ENCODE assay signal across 8 cellular contexts in genomic region chr6:134063966-134064445, GRCh38. TPM values are rescaled to one million over a fixed set of nuclear protein-coding genes. Genes with fewer than 3 reads are reported as not detected.
DNase-seq lines count a peak whose midpoint lies in the region; ATAC-seq and TF ChIP-seq lines count a peak whose summit lies in the region.

No MANE protein-coding gene starts in this region.

- H3K4me3 Mint-ChIP-seq in activated B cell treated with CpG ODN at 0.5 μM for 24 hours, result no peak overlapping the region

- peak; percentile 94 for TF ChIP-seq CTCF in BE2C (IDR thresholded peaks at IDR 0.05; ENCODE audit: low read depth, low read length)
- TF ChIP-seq CTCF in activated B cell treated with CpG ODN at 0.5 μM for 24 hours (IDR thresholded peaks at IDR 0.05), result peak; percentile 16
- TF ChIP-seq CTCF in left lung (IDR thresholded peaks at IDR 0.05), result peak; percentile 68 to 78

- no peaks in the 10 kb centered on the region for H3K27me3 ChIP-seq in BE2C
- no peaks in the 10 kb centered on the region for H3K27me3 ChIP-seq in left lung

- H3K36me3 Mint-ChIP-seq in activated B cell treated with CpG ODN at 0.5 μM for 24 hours (ENCODE audit: low read depth), result no peaks in the 10 kb centered on the region

- no peak overlapping the region for H3K27ac ChIP-seq in left lung

- ATAC-seq in GM19025 (IDR thresholded peaks at IDR 0.05; ENCODE audit: low read depth, unreplicated experiment) (peak; percentile 89), HG03108 (IDR thresholded peaks at IDR 0.05; ENCODE audit: unreplicated experiment) (peak; percentile 83), activated B cell treated with CpG ODN at 0.5 μM for 24 hours (ENCODE audit: low read depth) (peak; percentile 94), left lung (peak; percentile 98)

- H3K4me1 Mint-ChIP-seq in activated B cell treated with CpG ODN at 0.5 μM for 24 hours, result peaks cover 2% of the 10 kb centered on the region

- no peaks in the 10 kb centered on the region for H3K9me3 Mint-ChIP-seq in activated B cell treated with CpG ODN at 0.5 μM for 24 hours

- H3K36me3 ChIP-seq in BE2C (no peaks in the 10 kb centered on the region), left lung (no peaks in the 10 kb centered on the region)

- H3K4me1 ChIP-seq in BE2C (no peaks in the 10 kb centered on the region), left lung (peaks cover 3 to 4% of the 10 kb centered on the region in 2 donors)

- H3K4me3 ChIP-seq in BE2C (ENCODE audit: low read depth, low read length) (peak overlapping the region; percentile 29), left lung (no peak overlapping the region)

- POLR2A ChIA-PET in activated B cell treated with CpG ODN at 0.5 μM for 24 hours (lab: Charles Lee), result interaction anchor here (0.6 kb wide), 2 partner anchors 143 to 1810 kb away, joined by 3 to 7 read pairs; no protein-coding TSS in a partner anchor

- DNase-seq in BE2C (peak; percentile 54), NCI-H2227 treated with DMSO at 0.1 percent for 48 hours (lab: John Stamatoyannopoulos, UW) (peak; percentile 8), activated B cell treated with CpG ODN at 0.5 μM for 24 hours (no peak), cerebellar nuclear complex (lab: John Stamatoyannopoulos, UW) (peak; percentile 10 to 54), left lung (no peak)
- peak; percentile 27 for DNase-seq in stimulated activated CD8-positive, alpha-beta memory T cell treated with anti-CD3 and anti-CD28 coated beads, Interleukin-12 subunit alpha, Interleukin-12 subunit beta, amount 100 ng/mL, for 1 hour (ENCODE audit: low read depth)

- H3K27me3 Mint-ChIP-seq in activated B cell treated with CpG ODN at 0.5 μM for 24 hours, result peaks cover 3% of the 10 kb centered on the region

- no peaks in the 10 kb centered on the region for H3K9me3 ChIP-seq in BE2C
- H3K9me3 ChIP-seq in left lung, result no peaks in the 10 kb centered on the region

- intact Hi-C loops in activated B cell treated with CpG ODN at 0.5 μM for 24 hours (cut with micrococcal nuclease) (loop anchor here (1.0 to 2.0 kb wide), 3 partner anchors 29 to 140 kb away; no protein-coding TSS in a partner anchor), left lung (cut with DNase I) (loop anchor here in 1 of 2 donors (5.0 to 10.0 kb wide), 2 partner anchors 92 to 139 kb away; no protein-coding TSS in a partner anchor)

- CTCF ChIA-PET in activated B cell treated with CpG ODN at 0.5 μM for 24 hours (lab: Charles Lee), result interaction anchor here (0.6 to 5.8 kb wide), 18 partner anchors 11 to 148 kb away, joined by 3 to 129 read pairs (median 4); partner anchors contain the start of gene SLC2A12

- no peak overlapping the region for H3K27ac Mint-ChIP-seq in activated B cell treated with CpG ODN at 0.5 μM for 24 hours

RNA-seq across cellular contexts. Expression of gene SLC2A12, which starts 11.6 kb away (rescaled TPM):
- polyA plus RNA-seq in BE2C (2012; ENCODE audit: insufficient read depth, insufficient read length, low read depth), result 0.22 TPM
- total RNA-seq in activated B cell treated with CpG ODN at 0.5 μM for 24 hours (0.05 TPM in 1 of 2 replicates, not detected in the other), left lung (1 to 10 TPM; 2.4 to 3.8 TPM)

Comparison
In these comparisons a context has a peak if more than half of its experiments do, and no peak if none do; other contexts are left out.
1. DNase-seq: peak in BE2C (single experiment), NCI-H2227 treated with DMSO at 0.1 percent for 48 hours (single experiment), cerebellar nuclear complex (2 of 2) and stimulated activated CD8-positive, alpha-beta memory T cell treated with anti-CD3 and anti-CD28 coated beads, Interleukin-12 subunit alpha, Interleukin-12 subunit beta, amount 100 ng/mL, for 1 hour (single experiment); none in activated B cell treated with CpG ODN at 0.5 μM for 24 hours (single experiment) and left lung (0 of 2).
2. CTCF ChIP-seq: peak in every context shown above with its lines; median percentile 94 in BE2C; 73 in left lung; 16 in activated B cell treated with CpG ODN at 0.5 μM for 24 hours.
3. Peak in every context shown above with its lines, with median percentiles within 50 percentile points of each other: ATAC-seq.